ENCODE assay signal across 8 cellular contexts in genomic region chr7:156639426-156640256, GRCh38. TPM values are rescaled to one million over a fixed set of nuclear protein-coding genes. Genes with fewer than 3 reads are reported as not detected.
DNase-seq lines count a peak whose midpoint lies in the region; ATAC-seq, FAIRE-seq and TF ChIP-seq lines count a peak whose summit lies in the region.

No MANE protein-coding gene starts in this region.

- H3K4me1 Mint-ChIP-seq in activated CD8-positive, alpha-beta memory T cell treated with anti-CD3 and anti-CD28 coated beads, Interleukin-2, amount 10 ng/mL, durations not matched to agents 7 days and 5 days = peaks cover 21% of the 10 kb centered on the region
- peaks cover 17% of the 10 kb centered on the region for H3K4me1 Mint-ChIP-seq in neural crest cell

- DNase-seq in activated CD8-positive, alpha-beta memory T cell treated with anti-CD3 and anti-CD28 coated beads, Interleukin-2, amount 10 ng/mL, durations not matched to agents 7 days and 5 days = no peak
- no peak for DNase-seq in activated CD8-positive, alpha-beta memory T cell treated with anti-CD3 and anti-CD28 coated beads, Interleukin-2, amount 50 U/mL, for 48 hours
- DNase-seq in RWPE1 (ENCODE audit: low spot score) (peak; percentile 6), epithelial cell of proximal tubule (ENCODE audit: low read depth) (no peak), neural crest cell (ENCODE audit: low read depth, low spot score) (no peak), NCI-H526 treated with DMSO at 0.1 percent for 48 hours (lab: John Stamatoyannopoulos, UW) (no peak), HPDE6-E6E7 (ENCODE audit: extremely low spot score) (no peak), RCC 7860 (ENCODE audit: low spot score) (no peak)

- peaks cover 9% of the 10 kb centered on the region for H3K36me3 Mint-ChIP-seq in activated CD8-positive, alpha-beta memory T cell treated with anti-CD3 and anti-CD28 coated beads, Interleukin-2, amount 10 ng/mL, durations not matched to agents 7 days and 5 days
- peaks cover 12% of the 10 kb centered on the region for H3K36me3 Mint-ChIP-seq in neural crest cell (ENCODE audit: low read depth)

- peak overlapping the region; percentile 83 for H3K4me3 ChIP-seq in epithelial cell of proximal tubule (ENCODE audit: low read depth, low read length)

- peaks cover 27% of the 10 kb centered on the region for H3K27me3 Mint-ChIP-seq in activated CD8-positive, alpha-beta memory T cell treated with anti-CD3 and anti-CD28 coated beads, Interleukin-2, amount 10 ng/mL, durations not matched to agents 7 days and 5 days
- H3K27me3 Mint-ChIP-seq in neural crest cell (ENCODE audit: low read depth) = peaks cover 30% of the 10 kb centered on the region

- TF ChIP-seq CTCF in RWPE1 (conservative IDR thresholded peaks at IDR 0.05; ENCODE audit: low read depth) = no peak
- TF ChIP-seq CTCF in epithelial cell of proximal tubule (conservative IDR thresholded peaks at IDR 0.05; ENCODE audit: low read depth, low read length) = no peak
- TF ChIP-seq CTCF in neural crest cell (conservative IDR thresholded peaks at IDR 0.05) = no peak

- ATAC-seq in activated CD8-positive, alpha-beta memory T cell treated with anti-CD3 and anti-CD28 coated beads, Interleukin-2, amount 10 ng/mL, durations not matched to agents 7 days and 5 days = no peak

- peak overlapping the region; percentile 87 for H3K27ac ChIP-seq in RWPE1

- POLR2A ChIA-PET in RWPE1 (lab: Yijun Ruan, JAX; ENCODE audit: low non-redundant PET) = no interaction called here

- FAIRE-seq in RCC 7860 (lab: Jason Lieb, UNC) = no peak

- peak overlapping the region; percentile 77 for H3K27ac Mint-ChIP-seq in activated CD8-positive, alpha-beta memory T cell treated with anti-CD3 and anti-CD28 coated beads, Interleukin-2, amount 10 ng/mL, durations not matched to agents 7 days and 5 days
- H3K27ac Mint-ChIP-seq in neural crest cell (ENCODE audit: unreplicated experiment) = no peak overlapping the region

- CTCF ChIA-PET in activated CD8-positive, alpha-beta memory T cell treated with anti-CD3 and anti-CD28 coated beads, Interleukin-2, amount 10 ng/mL, durations not matched to agents 7 days and 5 days (lab: Charles Lee) = no interaction called here
- CTCF ChIA-PET in RWPE1 (lab: Yijun Ruan, JAX) = no interaction called here

- H3K9me3 Mint-ChIP-seq in activated CD8-positive, alpha-beta memory T cell treated with anti-CD3 and anti-CD28 coated beads, Interleukin-2, amount 10 ng/mL, durations not matched to agents 7 days and 5 days (ENCODE audit: low read depth) = no peaks in the 10 kb centered on the region
- peaks cover 9% of the 10 kb centered on the region for H3K9me3 Mint-ChIP-seq in neural crest cell

- H3K4me3 Mint-ChIP-seq in activated CD8-positive, alpha-beta memory T cell treated with anti-CD3 and anti-CD28 coated beads, Interleukin-2, amount 10 ng/mL, durations not matched to agents 7 days and 5 days = peak overlapping the region; percentile 85
- H3K4me3 Mint-ChIP-seq in neural crest cell = peak overlapping the region; percentile 79

RNA-seq across cellular contexts. Expression of gene RNF32, which starts 0.9 kb away (rescaled TPM):
- total RNA-seq in activated CD8-positive, alpha-beta memory T cell treated with anti-CD3 and anti-CD28 coated beads, Interleukin-2, amount 10 ng/mL, durations not matched to agents 7 days and 5 days = 1 to 10 TPM; 2.0 to 2.9 TPM
- total RNA-seq in epithelial cell of proximal tubule (0.35 and 0.36 TPM in 2 replicates), neural crest cell (1.2 and 1.4 TPM in 2 replicates)
